9 cellular contexts compared by ENCODE assay signal in the genomic region with DNA sequence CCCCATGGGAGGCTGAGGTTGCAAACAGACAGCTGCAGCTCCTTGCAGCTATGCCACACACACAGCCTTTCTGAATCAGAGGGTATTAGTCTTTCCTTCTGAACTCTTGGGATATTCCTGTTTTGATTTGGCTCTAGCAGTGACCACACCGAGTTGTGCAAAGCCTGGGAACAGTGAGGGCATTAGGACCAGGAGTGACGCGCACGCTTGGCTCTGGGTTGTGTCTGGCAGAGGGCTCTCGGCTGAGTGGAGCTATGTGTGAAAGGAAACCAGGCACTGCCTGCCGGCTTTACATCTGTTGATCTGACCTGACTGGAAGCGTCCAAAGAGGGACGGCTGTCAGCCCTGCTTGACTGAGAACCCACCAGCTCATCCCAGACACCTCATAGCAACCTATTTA. TPM values are rescaled to one million over a fixed set of nuclear protein-coding genes. Genes with fewer than 3 reads are reported as not detected.
DNase-seq lines count a peak whose midpoint lies in the region; ATAC-seq and TF ChIP-seq lines count a peak whose summit lies in the region.
"Had no signal": no experiment of that assay in that cellular context is flagged by ENCODE, and none has a peak within 500 bp of the region (broad histone marks: within the 10 kb centered on the region; RNA-seq: fewer than 3 reads in every experiment).

A gene with protein sequence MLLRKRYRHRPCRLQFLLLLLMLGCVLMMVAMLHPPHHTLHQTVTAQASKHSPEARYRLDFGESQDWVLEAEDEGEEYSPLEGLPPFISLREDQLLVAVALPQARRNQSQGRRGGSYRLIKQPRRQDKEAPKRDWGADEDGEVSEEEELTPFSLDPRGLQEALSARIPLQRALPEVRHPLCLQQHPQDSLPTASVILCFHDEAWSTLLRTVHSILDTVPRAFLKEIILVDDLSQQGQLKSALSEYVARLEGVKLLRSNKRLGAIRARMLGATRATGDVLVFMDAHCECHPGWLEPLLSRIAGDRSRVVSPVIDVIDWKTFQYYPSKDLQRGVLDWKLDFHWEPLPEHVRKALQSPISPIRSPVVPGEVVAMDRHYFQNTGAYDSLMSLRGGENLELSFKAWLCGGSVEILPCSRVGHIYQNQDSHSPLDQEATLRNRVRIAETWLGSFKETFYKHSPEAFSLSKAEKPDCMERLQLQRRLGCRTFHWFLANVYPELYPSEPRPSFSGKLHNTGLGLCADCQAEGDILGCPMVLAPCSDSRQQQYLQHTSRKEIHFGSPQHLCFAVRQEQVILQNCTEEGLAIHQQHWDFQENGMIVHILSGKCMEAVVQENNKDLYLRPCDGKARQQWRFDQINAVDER (plus strand): TSS at position 292 of the 400 bp plus-strand sequence. CDS start 472 bp downstream, outside the sequence.

- H3K27ac ChIP-seq in adipose tissue (ENCODE audit: low read depth, low read length): peak within 1 kb of the TSS; percentile 23
- H3K27ac ChIP-seq in OCI-LY7 (ENCODE audit: low read depth, low read length, poor library complexity, severe bottlenecking): no peak within 1 kb of the TSS

- BruUV-seq in OCI-LY7 (replicated peaks; lab: Mats Ljungman, UMichigan): no TSS peak

- H3K27ac Mint-ChIP-seq in WTC11: no peak within 1 kb of the TSS

- H3K36me3 ChIP-seq in OCI-LY7 (ENCODE audit: insufficient read depth, low read length): no peaks in the 10 kb centered on the region

- intact Hi-C loops in OCI-LY7 (cut with micrococcal nuclease; ENCODE audit: unreplicated experiment): no loop called here

- POLR2A ChIA-PET in OCI-LY7 (lab: Charles Lee): no interaction called here
- POLR2A ChIA-PET in WTC11 (lab: Charles Lee): no interaction called here

- TF ChIP-seq CTCF in OCI-LY7 (conservative IDR thresholded peaks at IDR 0.05; ENCODE audit: low read length): no peak
- no peak for TF ChIP-seq CTCF in WTC11 (IDR thresholded peaks at IDR 0.05)

- peak; percentile 95 for DNase-seq in Ammon's horn (ENCODE audit: low spot score)
- peak; percentile 82 for DNase-seq in glomerular visceral epithelial cell (ENCODE audit: extremely low spot score)
- peak; percentile 97 for DNase-seq in pons (ENCODE audit: low spot score)
- DNase-seq in OCI-LY7 (ENCODE audit: low spot score): no peak
- DNase-seq in WTC11 (ENCODE audit: low spot score): no peak
- DNase-seq: DND-41 had no signal

- H3K9me2 ChIP-seq in OCI-LY7 (ENCODE audit: insufficient read depth, low read length): no peaks in the 10 kb centered on the region

- H4K20me1 ChIP-seq in OCI-LY7 (ENCODE audit: insufficient read depth, low read length): no peaks in the 10 kb centered on the region

- CTCF ChIA-PET in OCI-LY7 (lab: Charles Lee; ENCODE audit: unreplicated experiment): no interaction called here
- CTCF ChIA-PET in WTC11 (lab: Charles Lee): no interaction called here

- ATAC-seq in GM19351 (IDR thresholded peaks at IDR 0.05; ENCODE audit: unreplicated experiment): no peak
- ATAC-seq in HG03565 (IDR thresholded peaks at IDR 0.05; ENCODE audit: unreplicated experiment): no peak
- ATAC-seq in WTC11: no peak

- H3K36me3 Mint-ChIP-seq in WTC11: no peaks in the 10 kb centered on the region

- no peaks in the 10 kb centered on the region for H3K4me1 ChIP-seq in OCI-LY7 (ENCODE audit: insufficient read depth, low read length, poor library complexity, severe bottlenecking)

- no peak within 1 kb of the TSS for H3K4me2 ChIP-seq in OCI-LY7 (ENCODE audit: low read length)

- H3K27me3 Mint-ChIP-seq in WTC11 (ENCODE audit: low read depth): peaks cover 9% of the 10 kb centered on the region

- H3K79me2 ChIP-seq in OCI-LY7 (ENCODE audit: insufficient read depth, low read depth, low read length): no peaks in the 10 kb centered on the region

- H3K4me1 Mint-ChIP-seq in WTC11: peaks cover 9% of the 10 kb centered on the region; the same call in 1 of the 2 replicates

- H3K4me3 Mint-ChIP-seq in WTC11: no peak within 1 kb of the TSS

- no peaks in the 10 kb centered on the region for H3K9me3 ChIP-seq in OCI-LY7 (ENCODE audit: low read length)

- WGBS in adipose tissue, 3 donors: 15 to 28% (median 28%) methylated on average over 8 of the region's 8 CpGs

- H3K4me3 ChIP-seq in OCI-LY7 (ENCODE audit: low read depth, low read length, poor library complexity, severe bottlenecking): no peak within 1 kb of the TSS

- H2AFZ ChIP-seq in OCI-LY7 (ENCODE audit: low read length): no peak within 1 kb of the TSS

- H3K9me3 Mint-ChIP-seq in WTC11: peaks cover 13% of the 10 kb centered on the region

TF ChIP-seq in WTC11, 78 proteins besides CTCF, POLR2A, EP300 and RAD21:
- TF ChIP-seq FOXK1 (CRISPR knock-in tag; IDR thresholded peaks at IDR 0.05): no peak

RNA-seq across cellular contexts. Expression of the gene that starts here (rescaled TPM):
- 10 to 100 TPM in 2 of 3 donors, 1 to 10 TPM in 1; 9.6 to 60.7 (median 48.2) TPM for polyA plus RNA-seq in adipose tissue
- total RNA-seq in OCI-LY7 (2014; rRNA removed; shearing (Covaris generic)): 0.03 TPM in 1 of 2 replicates, not detected in the other
- not detected in 2 replicates for total RNA-seq in OCI-LY7 (2022)
- 0.15 to 0.21 TPM (median 0.18 TPM) in 3 replicates for total RNA-seq in WTC11 (2021)

Comparison
In these comparisons a context has a peak if more than half of its experiments do, and no peak if none do; other contexts are left out.
1. DNase-seq: peak in Ammon's horn (single experiment), glomerular visceral epithelial cell (single experiment) and pons (single experiment); none in OCI-LY7 (single experiment) and WTC11 (single experiment).